8 cellular contexts compared by ENCODE assay signal in the genomic region with DNA sequence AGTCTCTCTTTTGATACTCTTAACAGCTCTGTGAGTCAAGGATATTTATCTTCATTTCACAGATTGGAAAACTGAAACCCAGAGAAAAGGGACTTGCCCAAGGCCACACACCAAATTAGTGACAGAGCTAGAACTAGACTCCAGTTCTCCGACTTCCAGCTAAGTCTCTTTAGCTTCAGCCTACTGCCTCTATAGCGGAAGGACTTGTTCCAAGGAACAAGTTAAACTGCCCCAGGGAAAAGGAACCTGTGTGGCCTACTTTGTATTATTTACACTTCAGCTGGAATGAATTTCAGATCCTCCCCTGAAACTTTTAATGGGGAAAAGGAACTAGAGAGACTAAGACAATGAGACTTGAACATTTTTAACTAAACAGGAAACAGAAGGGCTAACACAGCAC. TPM values are rescaled to one million over a fixed set of nuclear protein-coding genes. Genes with fewer than 3 reads are reported as not detected.
DNase-seq lines count a peak whose midpoint lies in the region; ATAC-seq and TF ChIP-seq lines count a peak whose summit lies in the region.

No MANE protein-coding gene starts in this region.

- DNase-seq in activated naive CD4-positive, alpha-beta T cell treated with anti-CD3 and anti-CD28 coated beads, Interleukin-2, amount 50 U/mL, for 16 hours = no peak
- no peak for DNase-seq in activated naive CD8-positive, alpha-beta T cell treated with anti-CD3 and anti-CD28 coated beads, Interleukin-2, amount 10 ng/mL, durations not matched to agents 7 days and 5 days
- no peak for DNase-seq in left lung
- no peak for DNase-seq in transverse colon

- no peaks in the 10 kb centered on the region for H3K36me3 ChIP-seq in left lung
- H3K36me3 ChIP-seq in transverse colon = no peaks in the 10 kb centered on the region

- H3K4me3 Mint-ChIP-seq in activated naive CD4-positive, alpha-beta T cell treated with anti-CD3 and anti-CD28 coated beads, Interleukin-2, amount 50 U/mL, for 24 hours = peak overlapping the region; percentile 92
- peak overlapping the region; percentile 87 for H3K4me3 Mint-ChIP-seq in activated naive CD8-positive, alpha-beta T cell treated with anti-CD3 and anti-CD28 coated beads, Interleukin-2, amount 10 ng/mL, durations not matched to agents 7 days and 5 days

- POLR2A ChIA-PET in activated naive CD8-positive, alpha-beta T cell treated with anti-CD3 and anti-CD28 coated beads, Interleukin-2, amount 10 ng/mL, durations not matched to agents 7 days and 5 days (lab: Charles Lee) = interaction anchor here (0.7 to 1.9 kb wide), 5 partner anchors 9 to 41 kb away, joined by 3 to 10 read pairs (median 3); partner anchors contain the start of gene ANAPC15

- peak overlapping the region; percentile 62 for H3K27ac Mint-ChIP-seq in activated naive CD4-positive, alpha-beta T cell treated with anti-CD3 and anti-CD28 coated beads, Interleukin-2, amount 50 U/mL, for 24 hours
- H3K27ac Mint-ChIP-seq in activated naive CD8-positive, alpha-beta T cell treated with anti-CD3 and anti-CD28 coated beads, Interleukin-2, amount 10 ng/mL, durations not matched to agents 7 days and 5 days = peak overlapping the region; percentile 85

- in situ Hi-C loops in transverse colon (cut with MboI; ENCODE audit: low pct_ligation_motif_present in 1 of 4, low pct_unique_long_range_greater_than_20kb in 1 of 4, low sequenced_read_pairs in 3 of 4) = no loop called here

- H3K27ac ChIP-seq in left lung = peak overlapping the region; percentile 91 to 92
- peak overlapping the region; percentile 88 to 98 (median 94) for H3K27ac ChIP-seq in transverse colon

- no peak for TF ChIP-seq CTCF in left lung (IDR thresholded peaks at IDR 0.05)
- no peak for TF ChIP-seq CTCF in transverse colon (IDR thresholded peaks at IDR 0.05)

- H3K4me1 ChIP-seq in left lung (peaks cover 5 to 42% of the 10 kb centered on the region in 2 donors), transverse colon (peaks cover 10 to 54% (median 23%) of the 10 kb centered on the region in 4 donors)

- WGBS in transverse colon (ENCODE audit: low coverage in 1 of 2), 2 donors = 87% methylated on average over 2 of the region's 2 CpGs; no CpG with 5 or more reads in 1 of the 2 donors

- intact Hi-C loops in left lung (cut with DNase I) (no loop called here), transverse colon (cut with DNase I; ENCODE audit: low total_unique reads) (loop anchor here (2.0 kb wide), 1 partner anchor 41 kb away; no protein-coding TSS in a partner anchor)

- no peaks in the 10 kb centered on the region for H3K27me3 Mint-ChIP-seq in activated naive CD4-positive, alpha-beta T cell treated with anti-CD3 and anti-CD28 coated beads, Interleukin-2, amount 50 U/mL, for 24 hours
- no peaks in the 10 kb centered on the region for H3K27me3 Mint-ChIP-seq in activated naive CD8-positive, alpha-beta T cell treated with anti-CD3 and anti-CD28 coated beads, Interleukin-2, amount 10 ng/mL, durations not matched to agents 7 days and 5 days

- no peaks in the 10 kb centered on the region for H3K9me3 Mint-ChIP-seq in activated naive CD4-positive, alpha-beta T cell treated with anti-CD3 and anti-CD28 coated beads, Interleukin-2, amount 50 U/mL, for 24 hours
- no peaks in the 10 kb centered on the region for H3K9me3 Mint-ChIP-seq in activated naive CD8-positive, alpha-beta T cell treated with anti-CD3 and anti-CD28 coated beads, Interleukin-2, amount 10 ng/mL, durations not matched to agents 7 days and 5 days

- H3K36me3 Mint-ChIP-seq in activated naive CD4-positive, alpha-beta T cell treated with anti-CD3 and anti-CD28 coated beads, Interleukin-2, amount 50 U/mL, for 24 hours = no peaks in the 10 kb centered on the region
- peaks cover 14% of the 10 kb centered on the region for H3K36me3 Mint-ChIP-seq in activated naive CD8-positive, alpha-beta T cell treated with anti-CD3 and anti-CD28 coated beads, Interleukin-2, amount 10 ng/mL, durations not matched to agents 7 days and 5 days

- TF ChIP-seq EP300 in transverse colon (IDR thresholded peaks at IDR 0.05; ENCODE audit: low read depth) = no peak

- H3K4me3 ChIP-seq in left lung = no peak overlapping the region
- H3K4me3 ChIP-seq in transverse colon = no peak overlapping the region

- H3K9me3 ChIP-seq in left lung = no peaks in the 10 kb centered on the region
- H3K9me3 ChIP-seq in transverse colon = no peaks in the 10 kb centered on the region

- H3K4me1 Mint-ChIP-seq in activated naive CD4-positive, alpha-beta T cell treated with anti-CD3 and anti-CD28 coated beads, Interleukin-2, amount 50 U/mL, for 24 hours = peaks cover 54% of the 10 kb centered on the region
- peaks cover 49% of the 10 kb centered on the region for H3K4me1 Mint-ChIP-seq in activated naive CD8-positive, alpha-beta T cell treated with anti-CD3 and anti-CD28 coated beads, Interleukin-2, amount 10 ng/mL, durations not matched to agents 7 days and 5 days

- H3K27me3 ChIP-seq in left lung (no peaks in the 10 kb centered on the region), transverse colon (no peaks in the 10 kb centered on the region)

- TF ChIP-seq POLR2A in transverse colon (IDR thresholded peaks at IDR 0.05) = no peak

- ATAC-seq in activated naive CD8-positive, alpha-beta T cell treated with anti-CD3 and anti-CD28 coated beads, Interleukin-2, amount 10 ng/mL, durations not matched to agents 7 days and 5 days (ENCODE audit: low read depth) = no peak
- ATAC-seq in left lung = no peak
- no peak for ATAC-seq in GM19397 (IDR thresholded peaks at IDR 0.05; ENCODE audit: unreplicated experiment)
- ATAC-seq in HG03025 (IDR thresholded peaks at IDR 0.05; ENCODE audit: low FRiP score, unreplicated experiment) = no peak
- no peak for ATAC-seq in GM19467 (IDR thresholded peaks at IDR 0.05; ENCODE audit: unreplicated experiment)

RNA-seq across cellular contexts. Expression of gene LRRC51, which starts 1.2 kb away (rescaled TPM):
- 1 to 10 TPM; 4.3 to 5.1 TPM for total RNA-seq in activated naive CD8-positive, alpha-beta T cell treated with anti-CD3 and anti-CD28 coated beads, Interleukin-2, amount 10 ng/mL, durations not matched to agents 7 days and 5 days
- total RNA-seq in left lung = 10 to 100 TPM in 1 of 2 donors, 1 to 10 TPM in 1; 6.7 to 13.0 TPM
- 10 to 100 TPM in 1 of 4 donors, 1 to 10 TPM in 3; 5.1 to 77.4 (median 6.7) TPM for total RNA-seq in transverse colon

RNA-seq across cellular contexts. Expression of gene NUMA1, which starts 1.5 kb away (rescaled TPM):
- 100 to 1,000 TPM; 262 to 263 TPM for total RNA-seq in activated naive CD8-positive, alpha-beta T cell treated with anti-CD3 and anti-CD28 coated beads, Interleukin-2, amount 10 ng/mL, durations not matched to agents 7 days and 5 days
- total RNA-seq in left lung (100 to 1,000 TPM; 144 to 174 TPM), transverse colon (100 to 1,000 TPM; 323 to 520 (median 419) TPM)

RNA-seq across cellular contexts. Expression of gene LAMTOR1, which starts 21.2 kb away (rescaled TPM):
- total RNA-seq in activated naive CD8-positive, alpha-beta T cell treated with anti-CD3 and anti-CD28 coated beads, Interleukin-2, amount 10 ng/mL, durations not matched to agents 7 days and 5 days = 10 to 100 TPM; 65.6 to 70.5 TPM
- total RNA-seq in left lung (100 to 1,000 TPM; 101 to 118 TPM), transverse colon (100 to 1,000 TPM in 2 of 4 donors, 10 to 100 TPM in 2; 59.1 to 156 (median 102) TPM)

RNA-seq across cellular contexts. Expression of gene TOMT, which starts 23.9 kb away (rescaled TPM):
- not detected for total RNA-seq in activated naive CD8-positive, alpha-beta T cell treated with anti-CD3 and anti-CD28 coated beads, Interleukin-2, amount 10 ng/mL, durations not matched to agents 7 days and 5 days
- total RNA-seq in left lung = not detected
- not detected for total RNA-seq in transverse colon

RNA-seq across cellular contexts. Expression of gene ANAPC15, which starts 30.6 kb away (rescaled TPM):
- total RNA-seq in activated naive CD8-positive, alpha-beta T cell treated with anti-CD3 and anti-CD28 coated beads, Interleukin-2, amount 10 ng/mL, durations not matched to agents 7 days and 5 days = 10 to 100 TPM; 49.0 to 52.5 TPM
- 10 to 100 TPM; 27.1 to 29.3 TPM for total RNA-seq in left lung
- total RNA-seq in transverse colon = 10 to 100 TPM; 15.1 to 44.5 (median 27.6) TPM
